Comparison of ENCODE assay signal across 6 cellular contexts in genomic region chr6:113248532-113248931, GRCh38.
"Had no signal": no experiment of that assay in that cellular context is flagged by ENCODE, and none has a peak within 500 bp of the region (broad histone marks: within the 10 kb centered on the region; RNA-seq: fewer than 3 reads in every experiment).

No MANE protein-coding gene starts in this region.

- H3K4me1 Mint-ChIP-seq: IgD-negative memory B cell had no signal

- H3K4me3 Mint-ChIP-seq: IgD-negative memory B cell had no signal

- H3K27ac Mint-ChIP-seq: IgD-negative memory B cell had no signal

- DNase-seq: IMR-90, KBM-7 had no signal

- ATAC-seq: HepG2, K562 had no signal

- H3K36me3 Mint-ChIP-seq: IgD-negative memory B cell had no signal

- H3K4me3 ChIP-seq: K562 had no signal

- H3K27ac ChIP-seq: HL-60 had no signal
